Comparison of ENCODE assay signal across 8 cellular contexts in the genomic region with DNA sequence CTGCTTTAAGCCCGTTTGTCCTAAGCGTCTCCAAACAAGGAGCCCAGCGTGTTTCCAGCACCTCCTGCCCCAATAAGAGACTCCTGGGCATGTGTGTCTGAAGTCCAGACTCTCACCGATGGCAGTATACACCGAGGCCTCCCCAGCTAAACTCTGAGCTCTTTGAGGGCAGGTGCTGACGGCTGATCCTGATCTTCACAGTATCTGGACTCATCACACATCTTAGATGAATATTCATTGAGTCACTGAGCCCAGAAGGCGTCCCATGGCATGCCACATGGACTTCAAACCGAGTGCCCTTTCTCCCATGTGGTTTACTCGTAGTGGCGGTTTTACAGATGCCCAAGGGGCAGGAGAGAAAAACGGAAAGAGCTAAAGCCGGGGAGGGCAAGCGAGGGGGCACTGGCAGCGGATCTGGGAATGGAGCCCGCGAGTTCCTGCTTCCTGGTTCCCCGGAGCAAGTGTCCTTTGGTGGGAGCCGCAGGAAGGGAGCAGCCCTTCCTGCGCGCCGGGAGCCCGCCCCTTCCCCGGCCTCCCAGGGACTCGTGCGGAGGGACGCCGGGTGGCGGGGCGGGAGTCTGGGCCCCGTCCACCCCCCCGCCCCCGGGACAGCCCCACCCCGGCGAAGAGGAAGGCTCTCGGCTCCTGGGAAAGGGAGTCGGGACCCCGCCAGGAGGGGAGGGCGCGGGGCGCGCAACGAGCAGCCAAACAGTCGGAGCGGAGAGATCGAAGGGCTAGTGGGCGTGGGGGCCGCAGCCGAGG. TPM values are rescaled to one million over a fixed set of nuclear protein-coding genes. Genes with fewer than 3 reads are reported as not detected.
DNase-seq lines count a peak whose midpoint lies in the region; ATAC-seq and FAIRE-seq lines count a peak whose summit lies in the region.

No MANE protein-coding gene starts in this region.

- peak overlapping the region; percentile 83 for H3K27ac ChIP-seq in SK-N-MC
- H3K27ac ChIP-seq in epithelial cell of prostate = peak overlapping the region; percentile 65

- peak; percentile 66 for FAIRE-seq in HTR-8/SVneo (lab: Jason Lieb, UNC)

- DNase-seq in DMS114 treated with DMSO at 0.1 percent for 48 hours (lab: John Stamatoyannopoulos, UW; ENCODE audit: unreplicated experiment) = peak; percentile 49
- peak; percentile 92 for DNase-seq in HTR-8/SVneo (ENCODE audit: insufficient read length, low spot score)
- no peak for DNase-seq in SK-N-MC (ENCODE audit: low read depth, low spot score)
- peak; percentile 44 for DNase-seq in epithelial cell of prostate (ENCODE audit: low read depth, low spot score)
- DNase-seq in myocyte (ENCODE audit: low read depth) = peak; percentile 94
- no peak for DNase-seq in Ammon's horn (ENCODE audit: low spot score)

- ATAC-seq in GM18517 (IDR thresholded peaks at IDR 0.05; ENCODE audit: unreplicated experiment) (no peak), GM18520 (IDR thresholded peaks at IDR 0.05; ENCODE audit: unreplicated experiment) (no peak)

- peak overlapping the region; percentile 83 for H3K9ac ChIP-seq in SK-N-MC (ENCODE audit: insufficient read length)

- no peaks in the 10 kb centered on the region for H3K36me3 ChIP-seq in SK-N-MC (ENCODE audit: insufficient read depth, low read length)

- no peaks in the 10 kb centered on the region for H3K9me3 ChIP-seq in SK-N-MC (ENCODE audit: low read depth, low read length)

- H3K4me3 ChIP-seq in SK-N-MC = peak overlapping the region; percentile 81

RNA-seq across cellular contexts. Expression of gene TEAD4, which starts 0.6 kb away (rescaled TPM):
- 328 and 451 TPM in 2 replicates for total RNA-seq in myocyte
- 132 TPM for polyA plus RNA-seq in myocyte (2012)

Comparison
In these comparisons a context has a peak if more than half of its experiments do, and no peak if none do; other contexts are left out.
1. DNase-seq: peak in DMS114 treated with DMSO at 0.1 percent for 48 hours (single experiment), HTR-8/SVneo (single experiment), epithelial cell of prostate (single experiment) and myocyte (single experiment); none in SK-N-MC (single experiment) and Ammon's horn (single experiment).